In genomic region chr7:15007507-15007906, GRCh38 we compare ENCODE assay signal across 11 cellular contexts.
A peak's percentile ranks its signal among the peaks of the same experiment; 100 is the strongest.
DNase-seq lines count a peak whose midpoint lies in the region; ATAC-seq and TF ChIP-seq lines count a peak whose summit lies in the region.
"Had no signal": no experiment of that assay in that cellular context is flagged by ENCODE, and none has a peak within 500 bp of the region (broad histone marks: within the 10 kb centered on the region; RNA-seq: fewer than 3 reads in every experiment).

No MANE protein-coding gene starts in this region.

- DNase-seq in MCF 10A (ENCODE audit: unreplicated experiment) = peak; percentile 35
- DNase-seq in breast epithelium (ENCODE audit: low spot score in 2 of 2) = no peak
- DNase-seq in NT2/D1 (ENCODE audit: low read depth, low spot score) = peak; percentile 42
- DNase-seq in fibroblast of mammary gland (ENCODE audit: low read depth) = peak; percentile 7
- no peak for DNase-seq in vagina (ENCODE audit: extremely low spot score in 2 of 2)
- DNase-seq in NCI-H510A (lab: John Stamatoyannopoulos, UW) = no peak
- DNase-seq: activated naive CD8-positive, alpha-beta T cell treated with anti-CD3 and anti-CD28 coated beads, Interleukin-2, amount 50 U/mL, for 24 hours; CD4-positive, alpha-beta T cell; sigmoid colon had no signal

- CTCF ChIA-PET in MCF 10A (lab: Yijun Ruan, JAX) = interaction anchor here (0.6 to 0.7 kb wide), 2 partner anchors 287 to 1654 kb away, joined by 3 read pairs; no protein-coding TSS in a partner anchor

- peaks cover 35% of the 10 kb centered on the region for H3K27me3 Mint-ChIP-seq in MCF 10A (ENCODE audit: insufficient read depth, unreplicated experiment)
- H3K27me3 Mint-ChIP-seq: activated naive CD8-positive, alpha-beta T cell treated with anti-CD3 and anti-CD28 coated beads, Interleukin-2, amount 50 U/mL, for 24 hours; CD4-positive, alpha-beta T cell had no signal

- H3K27ac Mint-ChIP-seq in MCF 10A (ENCODE audit: low read depth, unreplicated experiment) = no peak overlapping the region
- H3K27ac Mint-ChIP-seq: activated naive CD8-positive, alpha-beta T cell treated with anti-CD3 and anti-CD28 coated beads, Interleukin-2, amount 50 U/mL, for 24 hours; CD4-positive, alpha-beta T cell had no signal

- H3K27me3 ChIP-seq in breast epithelium (no peaks in the 10 kb centered on the region), NT2/D1 (ENCODE audit: insufficient read depth, insufficient read length) (no peaks in the 10 kb centered on the region), vagina (no peaks in the 10 kb centered on the region)
- H3K27me3 ChIP-seq: sigmoid colon had no signal

- no peaks in the 10 kb centered on the region for H3K36me3 Mint-ChIP-seq in MCF 10A (ENCODE audit: insufficient read depth, unreplicated experiment)

- H3K4me1 ChIP-seq in breast epithelium (no peaks in the 10 kb centered on the region), NT2/D1 (ENCODE audit: insufficient read depth, insufficient read length) (no peaks in the 10 kb centered on the region), vagina (no peaks in the 10 kb centered on the region)
- H3K4me1 ChIP-seq: sigmoid colon had no signal

- no peak for ATAC-seq in HG03095 (IDR thresholded peaks at IDR 0.05; ENCODE audit: unreplicated experiment)
- no peak for ATAC-seq in GM21786 (IDR thresholded peaks at IDR 0.05; ENCODE audit: unreplicated experiment)
- ATAC-seq: activated naive CD8-positive, alpha-beta T cell treated with anti-CD3 and anti-CD28 coated beads, Interleukin-2, amount 50 U/mL, for 24 hours had no signal

- H3K4me3 ChIP-seq in breast epithelium (no peak overlapping the region), NT2/D1 (ENCODE audit: insufficient read length, low read depth) (no peak overlapping the region), fibroblast of mammary gland (ENCODE audit: control insufficient read depth, low read depth, low read length) (no peak overlapping the region), vagina (no peak overlapping the region)
- H3K4me3 ChIP-seq: sigmoid colon had no signal

- no peaks in the 10 kb centered on the region for H3K9me3 Mint-ChIP-seq in MCF 10A (ENCODE audit: unreplicated experiment)
- H3K9me3 Mint-ChIP-seq: activated naive CD8-positive, alpha-beta T cell treated with anti-CD3 and anti-CD28 coated beads, Interleukin-2, amount 50 U/mL, for 24 hours had no signal

- no TSS peak for BruUV-seq in MCF 10A (replicated peaks; lab: Mats Ljungman, UMichigan)

- H3K9me3 ChIP-seq in breast epithelium (no peaks in the 10 kb centered on the region), NT2/D1 (ENCODE audit: insufficient read depth, low read length) (0 out of 2 replicates have a peak, but pooled peaks cover 4% of the 10 kb centered on the region), vagina (no peaks in the 10 kb centered on the region)
- H3K9me3 ChIP-seq: sigmoid colon had no signal

- no peak for TF ChIP-seq POLR2A in breast epithelium (IDR thresholded peaks at IDR 0.05)
- TF ChIP-seq POLR2A in vagina (IDR thresholded peaks at IDR 0.05) = no peak

- H3K36me3 ChIP-seq in breast epithelium = no peaks in the 10 kb centered on the region
- no peaks in the 10 kb centered on the region for H3K36me3 ChIP-seq in NT2/D1 (ENCODE audit: insufficient read depth, insufficient read length, low read length)
- H3K36me3 ChIP-seq in vagina = no peaks in the 10 kb centered on the region
- H3K36me3 ChIP-seq: sigmoid colon had no signal

- intact Hi-C loops in MCF 10A (cut with micrococcal nuclease) (no loop called here), breast epithelium (cut with DNase I; ENCODE audit: low total_unique reads) (no loop called here), vagina (cut with DNase I) (loop anchor here (5.0 kb wide), 1 partner anchor 1105 kb away; no protein-coding TSS in a partner anchor)

- H3K4me1 Mint-ChIP-seq in MCF 10A (ENCODE audit: insufficient read depth, unreplicated experiment) = no peaks in the 10 kb centered on the region
- H3K4me1 Mint-ChIP-seq: activated naive CD8-positive, alpha-beta T cell treated with anti-CD3 and anti-CD28 coated beads, Interleukin-2, amount 50 U/mL, for 24 hours had no signal

- TF ChIP-seq CTCF in MCF 10A (IDR thresholded peaks at IDR 0.05; ENCODE audit: unreplicated experiment) = no peak
- TF ChIP-seq CTCF in breast epithelium (IDR thresholded peaks at IDR 0.05) = no peak
- peak; percentile 39 for TF ChIP-seq CTCF in fibroblast of mammary gland (conservative IDR thresholded peaks at IDR 0.05; ENCODE audit: control insufficient read depth, insufficient read depth, low read depth, low read length)
- no peak for TF ChIP-seq CTCF in vagina (IDR thresholded peaks at IDR 0.05)

- POLR2A ChIA-PET in MCF 10A (lab: Yijun Ruan, JAX) = no interaction called here

- H3K27ac ChIP-seq in breast epithelium = no peak overlapping the region
- H3K27ac ChIP-seq in vagina = no peak overlapping the region
- H3K27ac ChIP-seq: sigmoid colon had no signal

- no peak overlapping the region for H3K4me3 Mint-ChIP-seq in MCF 10A (ENCODE audit: unreplicated experiment)
- H3K4me3 Mint-ChIP-seq: activated naive CD8-positive, alpha-beta T cell treated with anti-CD3 and anti-CD28 coated beads, Interleukin-2, amount 50 U/mL, for 24 hours; CD4-positive, alpha-beta T cell had no signal

- H3K9ac ChIP-seq in NT2/D1 (ENCODE audit: insufficient read length, low read depth) = no peak overlapping the region

Comparison
In these comparisons a context has a peak if more than half of its experiments do, and no peak if none do; other contexts are left out.
1. DNase-seq: peak in MCF 10A (single experiment), NT2/D1 (single experiment) and fibroblast of mammary gland (single experiment); none in breast epithelium (0 of 2), vagina (0 of 2) and NCI-H510A (single experiment).